In the genomic region with DNA sequence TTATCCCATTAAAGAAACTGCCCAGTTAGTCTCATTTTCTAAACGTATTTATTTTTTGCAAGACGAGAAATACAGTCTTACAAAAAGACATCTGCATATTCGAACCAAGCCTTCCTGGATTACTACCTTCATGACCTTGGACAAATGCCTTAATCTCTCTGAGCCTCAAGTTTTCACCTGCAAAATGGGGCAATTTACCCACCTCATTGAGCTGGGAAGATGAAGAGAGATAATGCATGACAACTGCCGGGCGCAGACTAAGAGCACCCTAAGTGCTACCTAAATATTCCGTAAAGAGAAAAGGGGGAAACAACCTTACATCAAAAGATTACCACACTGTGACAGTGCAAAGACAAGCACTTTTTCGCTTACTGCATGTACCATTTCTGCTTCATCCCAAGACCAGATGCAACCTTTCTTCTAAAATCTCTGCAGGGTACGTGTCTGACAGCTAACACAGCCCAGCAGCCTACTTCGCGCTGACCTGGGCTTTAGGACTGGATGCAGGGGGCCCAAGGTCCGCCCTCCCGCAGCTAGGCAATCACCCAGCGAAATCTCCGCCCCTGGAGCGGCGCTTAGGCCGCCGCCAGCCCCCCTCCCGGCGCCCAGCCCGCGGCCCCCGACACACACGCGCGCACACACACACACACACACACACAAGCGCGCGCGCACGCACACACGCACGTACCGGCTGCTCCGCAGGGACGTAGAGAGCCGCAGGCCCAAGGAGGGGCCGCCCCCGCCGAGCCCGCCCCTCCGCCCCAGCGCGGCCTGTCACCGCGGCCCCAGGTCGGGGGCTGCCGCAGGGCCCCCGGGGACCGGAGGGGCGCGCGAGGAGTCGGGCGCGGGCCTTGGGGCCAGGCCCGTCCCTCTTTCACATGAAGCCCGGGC, we compare ENCODE assay signal across 8 cellular contexts. TPM values are rescaled to one million over a fixed set of nuclear protein-coding genes. Genes with fewer than 3 reads are reported as not detected.
DNase-seq lines count a peak whose midpoint lies in the region; ATAC-seq lines count a peak whose summit lies in the region.

No MANE protein-coding gene starts in this region.

- DNase-seq in NCI-H82 (lab: John Stamatoyannopoulos, UW) (peak; percentile 95), medulla oblongata (ENCODE audit: extremely low spot score) (peak; percentile 86)
- peak; percentile 85 for DNase-seq in activated CD8-positive, alpha-beta T cell treated with anti-CD3 and anti-CD28 coated beads, Interleukin-2, amount 10 ng/mL, durations not matched to agents 7 days and 5 days
- DNase-seq in effector CD4-positive, alpha-beta T cell, result peak; percentile 71
- DNase-seq in stimulated activated CD4-positive, alpha-beta T cell treated with anti-CD3 and anti-CD28 coated beads, TNF-alpha, amount 100 ng/mL, for 48 hours (ENCODE audit: low read depth in 3 of 3), result peak; percentile 58 to 71 (median 67)

- H3K4me2 ChIP-seq in BLaER1, result peak overlapping the region; percentile 89

- peaks cover 10% of the 10 kb centered on the region; the same call in 1 of the 2 replicates for H3K36me3 ChIP-seq in BLaER1

- H3K4me1 Mint-ChIP-seq in activated CD8-positive, alpha-beta T cell treated with anti-CD3 and anti-CD28 coated beads, Interleukin-2, amount 10 ng/mL, durations not matched to agents 7 days and 5 days (ENCODE audit: low read depth), result peaks cover 60% of the 10 kb centered on the region

- ATAC-seq in GM19397 (IDR thresholded peaks at IDR 0.05; ENCODE audit: unreplicated experiment), result peak; percentile 69
- peak; percentile 58 for ATAC-seq in HG03521 (IDR thresholded peaks at IDR 0.05; ENCODE audit: unreplicated experiment)
- ATAC-seq in activated CD8-positive, alpha-beta T cell treated with anti-CD3 and anti-CD28 coated beads, Interleukin-2, amount 10 ng/mL, durations not matched to agents 7 days and 5 days, result peak; percentile 73

- peak overlapping the region; percentile 90 for H3K4me3 Mint-ChIP-seq in activated CD8-positive, alpha-beta T cell treated with anti-CD3 and anti-CD28 coated beads, Interleukin-2, amount 10 ng/mL, durations not matched to agents 7 days and 5 days

- H3K4me3 ChIP-seq in BLaER1, result peak overlapping the region; percentile 99

- H3K27ac Mint-ChIP-seq in activated CD8-positive, alpha-beta T cell treated with anti-CD3 and anti-CD28 coated beads, Interleukin-2, amount 10 ng/mL, durations not matched to agents 7 days and 5 days, result peak overlapping the region; percentile 87

- no peaks in the 10 kb centered on the region for H3K27me3 ChIP-seq in BLaER1

- H4K20me1 ChIP-seq in BLaER1, result peaks cover 51% of the 10 kb centered on the region

- CTCF ChIA-PET in activated CD8-positive, alpha-beta T cell treated with anti-CD3 and anti-CD28 coated beads, Interleukin-2, amount 10 ng/mL, durations not matched to agents 7 days and 5 days (lab: Charles Lee), result interaction anchor here (1.0 kb wide), 1 partner anchor 92 kb away, joined by 3 read pairs; no protein-coding TSS in a partner anchor

- peaks cover 57% of the 10 kb centered on the region for H3K4me1 ChIP-seq in BLaER1

- H3K9me3 Mint-ChIP-seq in activated CD8-positive, alpha-beta T cell treated with anti-CD3 and anti-CD28 coated beads, Interleukin-2, amount 10 ng/mL, durations not matched to agents 7 days and 5 days (ENCODE audit: insufficient read depth), result no peaks in the 10 kb centered on the region

- peaks cover 14% of the 10 kb centered on the region for H3K36me3 Mint-ChIP-seq in activated CD8-positive, alpha-beta T cell treated with anti-CD3 and anti-CD28 coated beads, Interleukin-2, amount 10 ng/mL, durations not matched to agents 7 days and 5 days (ENCODE audit: low read depth)

- H3K9ac ChIP-seq in BLaER1, result peak overlapping the region; percentile 99

- POLR2A ChIA-PET in activated CD8-positive, alpha-beta T cell treated with anti-CD3 and anti-CD28 coated beads, Interleukin-2, amount 10 ng/mL, durations not matched to agents 7 days and 5 days (lab: Charles Lee), result interaction anchor here (0.6 to 2.6 kb wide), 6 partner anchors 13 to 924 kb away, joined by 3 to 14 read pairs (median 5); a partner anchor contains a TSS

- peak overlapping the region; percentile 99 for H3K27ac ChIP-seq in BLaER1

- no peaks in the 10 kb centered on the region for H3K27me3 Mint-ChIP-seq in activated CD8-positive, alpha-beta T cell treated with anti-CD3 and anti-CD28 coated beads, Interleukin-2, amount 10 ng/mL, durations not matched to agents 7 days and 5 days (ENCODE audit: low read depth)

- H3K9me3 ChIP-seq in BLaER1, result no peaks in the 10 kb centered on the region

RNA-seq across cellular contexts. Expression of a gene that starts 0.8 kb away (rescaled TPM):
- total RNA-seq in activated CD8-positive, alpha-beta T cell treated with anti-CD3 and anti-CD28 coated beads, Interleukin-2, amount 10 ng/mL, durations not matched to agents 7 days and 5 days, result 10 to 100 TPM; 55.7 to 58.5 TPM

RNA-seq across cellular contexts. Expression of a gene that starts 31.2 kb away (rescaled TPM):
- not detected for total RNA-seq in activated CD8-positive, alpha-beta T cell treated with anti-CD3 and anti-CD28 coated beads, Interleukin-2, amount 10 ng/mL, durations not matched to agents 7 days and 5 days

Comparison
In these comparisons a context has a peak if more than half of its experiments do, and no peak if none do; other contexts are left out.
1. Peak in every context shown above with its lines: DNase-seq, ATAC-seq, H3K4me3 ChIP-seq and H3K27ac ChIP-seq.